1 cellular context compared by ENCODE assay signal in the genomic region with DNA sequence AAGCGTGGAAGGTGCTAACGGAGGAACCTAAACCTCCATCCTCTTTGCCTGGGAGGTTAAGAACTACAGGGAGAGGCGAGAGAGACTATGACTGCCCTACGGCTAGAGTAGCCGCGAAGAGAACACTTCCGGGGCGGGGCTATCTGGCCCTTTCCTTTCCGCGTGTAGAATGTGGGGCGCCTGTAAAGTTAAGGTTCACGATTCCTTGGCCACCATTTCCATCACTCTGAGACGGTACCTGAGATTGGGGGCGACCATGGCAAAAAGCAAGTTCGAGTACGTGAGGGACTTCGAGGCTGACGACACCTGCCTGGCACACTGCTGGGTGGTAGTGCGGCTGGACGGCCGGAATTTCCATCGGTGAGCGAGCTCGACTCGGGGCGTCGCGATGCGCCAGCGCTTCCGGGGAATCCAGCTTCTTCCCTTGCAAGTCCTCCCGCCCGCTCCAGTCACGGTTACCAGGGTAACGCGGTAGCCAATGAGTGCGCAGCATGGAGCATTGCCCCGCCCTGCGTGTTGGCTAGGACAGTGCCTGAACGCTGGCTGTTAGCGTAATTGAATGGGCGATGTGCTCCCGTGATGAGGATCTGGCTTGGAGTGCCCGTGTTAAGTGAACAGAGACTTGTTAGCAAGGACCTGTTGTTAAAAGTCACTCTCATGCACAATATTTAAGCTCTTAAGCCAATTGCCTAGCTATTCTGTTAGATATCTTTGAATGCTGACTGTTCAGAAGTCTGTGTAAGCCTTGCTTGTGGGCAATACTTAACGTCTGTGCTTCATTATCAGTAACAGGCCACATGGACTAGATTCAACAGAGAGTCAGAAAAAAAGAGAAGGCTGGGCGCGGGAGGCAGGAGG.
TF ChIP-seq lines count a peak whose summit lies in the region.

Gene THG1L (plus strand): TSS at position 149 of the 858 bp plus-strand sequence. CDS start 21 bp downstream, at position 170.

TF ChIP-seq in K562, 482 proteins besides CTCF, POLR2A, EP300 and RAD21 (continued from another document and continues in another):
- TF ChIP-seq STAT6 (CRISPR knock-in tag; IDR thresholded peaks at IDR 0.05): no peak
- no peak for TF ChIP-seq NR2F6 (CRISPR knock-in tag; IDR thresholded peaks at IDR 0.05)
- TF ChIP-seq BRD9 (IDR thresholded peaks at IDR 0.05; ENCODE audit: low read depth, partially characterized antibody): peak; percentile 19
- TF ChIP-seq PTRF (tag; IDR thresholded peaks at IDR 0.05): no peak
- peak; percentile 90 for TF ChIP-seq ZNF263 (CRISPR knock-in tag; IDR thresholded peaks at IDR 0.05; ENCODE audit: borderline replicate concordance)
- no peak for TF ChIP-seq NFE2 (IDR thresholded peaks at IDR 0.05; ENCODE audit: low read depth)
- no peak for TF ChIP-seq TBL1XR1 (IDR thresholded peaks at IDR 0.05; ENCODE audit: low read length in 2 of 2)
- no peak for TF ChIP-seq ZNF518B (CRISPR knock-in tag; IDR thresholded peaks at IDR 0.05)
- TF ChIP-seq, protein P1, sequence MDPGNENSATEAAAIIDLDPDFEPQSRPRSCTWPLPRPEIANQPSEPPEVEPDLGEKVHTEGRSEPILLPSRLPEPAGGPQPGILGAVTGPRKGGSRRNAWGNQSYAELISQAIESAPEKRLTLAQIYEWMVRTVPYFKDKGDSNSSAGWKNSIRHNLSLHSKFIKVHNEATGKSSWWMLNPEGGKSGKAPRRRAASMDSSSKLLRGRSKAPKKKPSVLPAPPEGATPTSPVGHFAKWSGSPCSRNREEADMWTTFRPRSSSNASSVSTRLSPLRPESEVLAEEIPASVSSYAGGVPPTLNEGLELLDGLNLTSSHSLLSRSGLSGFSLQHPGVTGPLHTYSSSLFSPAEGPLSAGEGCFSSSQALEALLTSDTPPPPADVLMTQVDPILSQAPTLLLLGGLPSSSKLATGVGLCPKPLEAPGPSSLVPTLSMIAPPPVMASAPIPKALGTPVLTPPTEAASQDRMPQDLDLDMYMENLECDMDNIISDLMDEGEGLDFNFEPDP (CRISPR knock-in tag; IDR thresholded peaks at IDR 0.05): no peak
- no peak for TF ChIP-seq SMARCA5 (IDR thresholded peaks at IDR 0.05)
- no peak for TF ChIP-seq ZNF696 (CRISPR knock-in tag; conservative IDR thresholded peaks at IDR 0.05)
- no peak for TF ChIP-seq TCF15 (CRISPR knock-in tag; IDR thresholded peaks at IDR 0.05)
- peak; percentile 97 for TF ChIP-seq RBFOX2 (IDR thresholded peaks at IDR 0.05; ENCODE audit: low read depth, low read length)
- no peak for TF ChIP-seq ZNF780A (CRISPR knock-in tag; IDR thresholded peaks at IDR 0.05)
- peak; percentile 92 for TF ChIP-seq GABPB1 (CRISPR knock-in tag; IDR thresholded peaks at IDR 0.05)
- TF ChIP-seq SP2 (IDR thresholded peaks at IDR 0.05; ENCODE audit: extremely low read depth, low read depth, low read length, poor library complexity, severe bottlenecking): peak; percentile 82
- no peak for TF ChIP-seq ZNF24 (IDR thresholded peaks at IDR 0.05)
- no peak for TF ChIP-seq SREBF2 (CRISPR knock-in tag; IDR thresholded peaks at IDR 0.05)
- TF ChIP-seq HSF4 (CRISPR knock-in tag; IDR thresholded peaks at IDR 0.05; ENCODE audit: borderline replicate concordance): no peak
- TF ChIP-seq, protein P2, sequence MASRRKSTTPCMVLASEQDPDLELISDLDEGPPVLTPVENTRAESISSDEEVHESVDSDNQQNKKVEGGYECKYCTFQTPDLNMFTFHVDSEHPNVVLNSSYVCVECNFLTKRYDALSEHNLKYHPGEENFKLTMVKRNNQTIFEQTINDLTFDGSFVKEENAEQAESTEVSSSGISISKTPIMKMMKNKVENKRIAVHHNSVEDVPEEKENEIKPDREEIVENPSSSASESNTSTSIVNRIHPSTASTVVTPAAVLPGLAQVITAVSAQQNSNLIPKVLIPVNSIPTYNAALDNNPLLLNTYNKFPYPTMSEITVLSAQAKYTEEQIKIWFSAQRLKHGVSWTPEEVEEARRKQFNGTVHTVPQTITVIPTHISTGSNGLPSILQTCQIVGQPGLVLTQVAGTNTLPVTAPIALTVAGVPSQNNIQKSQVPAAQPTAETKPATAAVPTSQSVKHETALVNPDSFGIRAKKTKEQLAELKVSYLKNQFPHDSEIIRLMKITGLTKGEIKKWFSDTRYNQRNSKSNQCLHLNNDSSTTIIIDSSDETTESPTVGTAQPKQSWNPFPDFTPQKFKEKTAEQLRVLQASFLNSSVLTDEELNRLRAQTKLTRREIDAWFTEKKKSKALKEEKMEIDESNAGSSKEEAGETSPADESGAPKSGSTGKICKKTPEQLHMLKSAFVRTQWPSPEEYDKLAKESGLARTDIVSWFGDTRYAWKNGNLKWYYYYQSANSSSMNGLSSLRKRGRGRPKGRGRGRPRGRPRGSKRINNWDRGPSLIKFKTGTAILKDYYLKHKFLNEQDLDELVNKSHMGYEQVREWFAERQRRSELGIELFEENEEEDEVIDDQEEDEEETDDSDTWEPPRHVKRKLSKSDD (conservative IDR thresholded peaks at IDR 0.05; ENCODE audit: low read length): peak; percentile 62; the same call in 1 of the 2 replicates
- no peak for TF ChIP-seq RBM34 (IDR thresholded peaks at IDR 0.05; ENCODE audit: borderline replicate concordance, insufficient read depth, low read length)
- TF ChIP-seq RFX1 (IDR thresholded peaks at IDR 0.05): peak; percentile 98
- TF ChIP-seq CREB3 (tag; conservative IDR thresholded peaks at IDR 0.05; ENCODE audit: low read depth): no peak
- TF ChIP-seq NR3C1 (CRISPR knock-in tag; IDR thresholded peaks at IDR 0.05): no peak
- TF ChIP-seq MLX (CRISPR knock-in tag; conservative IDR thresholded peaks at IDR 0.05): no peak
- TF ChIP-seq, protein P3, sequence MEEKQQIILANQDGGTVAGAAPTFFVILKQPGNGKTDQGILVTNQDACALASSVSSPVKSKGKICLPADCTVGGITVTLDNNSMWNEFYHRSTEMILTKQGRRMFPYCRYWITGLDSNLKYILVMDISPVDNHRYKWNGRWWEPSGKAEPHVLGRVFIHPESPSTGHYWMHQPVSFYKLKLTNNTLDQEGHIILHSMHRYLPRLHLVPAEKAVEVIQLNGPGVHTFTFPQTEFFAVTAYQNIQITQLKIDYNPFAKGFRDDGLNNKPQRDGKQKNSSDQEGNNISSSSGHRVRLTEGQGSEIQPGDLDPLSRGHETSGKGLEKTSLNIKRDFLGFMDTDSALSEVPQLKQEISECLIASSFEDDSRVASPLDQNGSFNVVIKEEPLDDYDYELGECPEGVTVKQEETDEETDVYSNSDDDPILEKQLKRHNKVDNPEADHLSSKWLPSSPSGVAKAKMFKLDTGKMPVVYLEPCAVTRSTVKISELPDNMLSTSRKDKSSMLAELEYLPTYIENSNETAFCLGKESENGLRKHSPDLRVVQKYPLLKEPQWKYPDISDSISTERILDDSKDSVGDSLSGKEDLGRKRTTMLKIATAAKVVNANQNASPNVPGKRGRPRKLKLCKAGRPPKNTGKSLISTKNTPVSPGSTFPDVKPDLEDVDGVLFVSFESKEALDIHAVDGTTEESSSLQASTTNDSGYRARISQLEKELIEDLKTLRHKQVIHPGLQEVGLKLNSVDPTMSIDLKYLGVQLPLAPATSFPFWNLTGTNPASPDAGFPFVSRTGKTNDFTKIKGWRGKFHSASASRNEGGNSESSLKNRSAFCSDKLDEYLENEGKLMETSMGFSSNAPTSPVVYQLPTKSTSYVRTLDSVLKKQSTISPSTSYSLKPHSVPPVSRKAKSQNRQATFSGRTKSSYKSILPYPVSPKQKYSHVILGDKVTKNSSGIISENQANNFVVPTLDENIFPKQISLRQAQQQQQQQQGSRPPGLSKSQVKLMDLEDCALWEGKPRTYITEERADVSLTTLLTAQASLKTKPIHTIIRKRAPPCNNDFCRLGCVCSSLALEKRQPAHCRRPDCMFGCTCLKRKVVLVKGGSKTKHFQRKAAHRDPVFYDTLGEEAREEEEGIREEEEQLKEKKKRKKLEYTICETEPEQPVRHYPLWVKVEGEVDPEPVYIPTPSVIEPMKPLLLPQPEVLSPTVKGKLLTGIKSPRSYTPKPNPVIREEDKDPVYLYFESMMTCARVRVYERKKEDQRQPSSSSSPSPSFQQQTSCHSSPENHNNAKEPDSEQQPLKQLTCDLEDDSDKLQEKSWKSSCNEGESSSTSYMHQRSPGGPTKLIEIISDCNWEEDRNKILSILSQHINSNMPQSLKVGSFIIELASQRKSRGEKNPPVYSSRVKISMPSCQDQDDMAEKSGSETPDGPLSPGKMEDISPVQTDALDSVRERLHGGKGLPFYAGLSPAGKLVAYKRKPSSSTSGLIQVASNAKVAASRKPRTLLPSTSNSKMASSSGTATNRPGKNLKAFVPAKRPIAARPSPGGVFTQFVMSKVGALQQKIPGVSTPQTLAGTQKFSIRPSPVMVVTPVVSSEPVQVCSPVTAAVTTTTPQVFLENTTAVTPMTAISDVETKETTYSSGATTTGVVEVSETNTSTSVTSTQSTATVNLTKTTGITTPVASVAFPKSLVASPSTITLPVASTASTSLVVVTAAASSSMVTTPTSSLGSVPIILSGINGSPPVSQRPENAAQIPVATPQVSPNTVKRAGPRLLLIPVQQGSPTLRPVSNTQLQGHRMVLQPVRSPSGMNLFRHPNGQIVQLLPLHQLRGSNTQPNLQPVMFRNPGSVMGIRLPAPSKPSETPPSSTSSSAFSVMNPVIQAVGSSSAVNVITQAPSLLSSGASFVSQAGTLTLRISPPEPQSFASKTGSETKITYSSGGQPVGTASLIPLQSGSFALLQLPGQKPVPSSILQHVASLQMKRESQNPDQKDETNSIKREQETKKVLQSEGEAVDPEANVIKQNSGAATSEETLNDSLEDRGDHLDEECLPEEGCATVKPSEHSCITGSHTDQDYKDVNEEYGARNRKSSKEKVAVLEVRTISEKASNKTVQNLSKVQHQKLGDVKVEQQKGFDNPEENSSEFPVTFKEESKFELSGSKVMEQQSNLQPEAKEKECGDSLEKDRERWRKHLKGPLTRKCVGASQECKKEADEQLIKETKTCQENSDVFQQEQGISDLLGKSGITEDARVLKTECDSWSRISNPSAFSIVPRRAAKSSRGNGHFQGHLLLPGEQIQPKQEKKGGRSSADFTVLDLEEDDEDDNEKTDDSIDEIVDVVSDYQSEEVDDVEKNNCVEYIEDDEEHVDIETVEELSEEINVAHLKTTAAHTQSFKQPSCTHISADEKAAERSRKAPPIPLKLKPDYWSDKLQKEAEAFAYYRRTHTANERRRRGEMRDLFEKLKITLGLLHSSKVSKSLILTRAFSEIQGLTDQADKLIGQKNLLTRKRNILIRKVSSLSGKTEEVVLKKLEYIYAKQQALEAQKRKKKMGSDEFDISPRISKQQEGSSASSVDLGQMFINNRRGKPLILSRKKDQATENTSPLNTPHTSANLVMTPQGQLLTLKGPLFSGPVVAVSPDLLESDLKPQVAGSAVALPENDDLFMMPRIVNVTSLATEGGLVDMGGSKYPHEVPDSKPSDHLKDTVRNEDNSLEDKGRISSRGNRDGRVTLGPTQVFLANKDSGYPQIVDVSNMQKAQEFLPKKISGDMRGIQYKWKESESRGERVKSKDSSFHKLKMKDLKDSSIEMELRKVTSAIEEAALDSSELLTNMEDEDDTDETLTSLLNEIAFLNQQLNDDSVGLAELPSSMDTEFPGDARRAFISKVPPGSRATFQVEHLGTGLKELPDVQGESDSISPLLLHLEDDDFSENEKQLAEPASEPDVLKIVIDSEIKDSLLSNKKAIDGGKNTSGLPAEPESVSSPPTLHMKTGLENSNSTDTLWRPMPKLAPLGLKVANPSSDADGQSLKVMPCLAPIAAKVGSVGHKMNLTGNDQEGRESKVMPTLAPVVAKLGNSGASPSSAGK (IDR thresholded peaks at IDR 0.05): peak; percentile 87
